Comparison of ENCODE assay signal across 8 cellular contexts in the genomic region with DNA sequence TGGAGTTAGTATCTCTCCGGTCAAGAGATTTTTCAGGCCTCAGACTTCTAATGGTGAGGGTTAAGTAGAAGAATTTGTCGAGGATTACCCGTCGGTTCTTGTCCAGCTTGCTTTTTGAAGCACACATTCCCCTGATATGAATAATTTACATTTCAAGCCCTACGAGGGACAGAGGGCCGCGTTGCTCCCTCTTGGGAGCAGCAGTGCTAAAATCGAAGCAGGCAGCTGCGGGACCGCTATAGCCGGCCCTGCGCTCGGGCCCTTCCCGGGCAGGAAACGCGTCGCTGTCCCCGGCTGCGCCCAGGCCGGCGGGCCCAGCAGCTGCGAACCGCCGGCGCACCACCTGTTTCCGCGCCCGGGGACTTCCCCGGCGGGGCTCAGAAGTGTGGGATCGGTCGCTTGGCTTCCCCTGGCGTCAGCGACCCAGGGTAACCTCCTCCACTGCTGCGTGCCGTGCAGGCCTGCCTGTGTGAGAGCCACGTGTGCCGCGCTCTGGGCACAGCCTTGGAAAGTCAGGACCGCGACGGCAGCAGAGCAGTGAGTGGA. TPM values are rescaled to one million over a fixed set of nuclear protein-coding genes. Genes with fewer than 3 reads are reported as not detected.
DNase-seq lines count a peak whose midpoint lies in the region; ATAC-seq and TF ChIP-seq lines count a peak whose summit lies in the region.
"Not testable (repeated sequence)": the region's sequence is repeated elsewhere in the genome, so short reads cannot be mapped to it uniquely, and the experiment has no call there.

No MANE protein-coding gene starts in this region.

- H3K4me1 Mint-ChIP-seq in H9 = peaks cover 13 to 19% of the 10 kb centered on the region in 2 experiments
- peaks cover 79% of the 10 kb centered on the region for H3K4me1 Mint-ChIP-seq in activated naive CD4-positive, alpha-beta T cell treated with anti-CD3 and anti-CD28 coated beads, Interleukin-2, amount 50 U/mL, for 24 hours

- H4K91ac ChIP-seq in H9 (ENCODE audit: insufficient read length, low read depth, low read length) = not testable (repeated sequence)

- DNase-seq in GM12865 (ENCODE audit: low read depth) = peak; percentile 92
- peak; percentile 69 for DNase-seq in H9
- peak; percentile 42 to 95 (median 76) for DNase-seq in T-helper 2 cell
- peak; percentile 38 to 88 (median 75) for DNase-seq in heart left ventricle
- DNase-seq in posterior vena cava (ENCODE audit: low spot score) = peak; percentile 91
- peak; percentile 62 to 85 for DNase-seq in thyroid gland

- H4K8ac ChIP-seq in H9 (replicated peaks; ENCODE audit: insufficient read length, low read depth, low read length) = not testable (repeated sequence)

- not testable (repeated sequence) for H3K9me3 ChIP-seq in H9 (ENCODE audit: control insufficient read depth, low read depth, low read length); HUES6 (ENCODE audit: control insufficient read depth, insufficient read depth, low read depth, low read length); heart left ventricle; thyroid gland

- not testable (repeated sequence) for H3K27me3 Mint-ChIP-seq in H9 (ENCODE audit: low read depth); activated naive CD4-positive, alpha-beta T cell treated with anti-CD3 and anti-CD28 coated beads, Interleukin-2, amount 50 U/mL, for 24 hours

- H3K36me3 ChIP-seq in HUES6 (ENCODE audit: control insufficient read depth, insufficient read depth, low read length) (peaks cover 28% of the 10 kb centered on the region), heart left ventricle (peaks cover 0 to 36% (median 34%) of the 10 kb centered on the region in 9 donors)
- not testable (repeated sequence) for H3K36me3 ChIP-seq in thyroid gland

- H3K27me3 ChIP-seq in H9 (ENCODE audit: insufficient read depth, low read length); HUES6 (ENCODE audit: control insufficient read depth, insufficient read depth, low read length); heart left ventricle; thyroid gland: not testable (repeated sequence)

- not testable (repeated sequence) for H2BK120ac ChIP-seq in H9 (ENCODE audit: low read depth, low read length, poor library complexity, severe bottlenecking)

- ATAC-seq in heart left ventricle = peak; percentile 77 to 95 (median 90)

- not testable (repeated sequence) for H3K9ac ChIP-seq in H9 (ENCODE audit: extremely low read depth, insufficient read length, low read length)
- peak overlapping the region; percentile 48 for H3K9ac ChIP-seq in HUES6 (ENCODE audit: low read length)

- not testable (repeated sequence) for TF ChIP-seq CTCF in GM12865 (IDR thresholded peaks at IDR 0.05; ENCODE audit: insufficient read depth, low read depth, low read length, missing control alignments); H9 (conservative IDR thresholded peaks at IDR 0.05); heart left ventricle (IDR thresholded peaks at IDR 0.05); thyroid gland (IDR thresholded peaks at IDR 0.05)

- not testable (repeated sequence) for H3K79me2 ChIP-seq in H9 (ENCODE audit: insufficient read depth, low read length)

- not testable (repeated sequence) for H3K18ac ChIP-seq in H9 (ENCODE audit: insufficient read length, low read depth, low read length)

- peak overlapping the region; percentile 59 for H3K4me3 ChIP-seq in GM12865 (ENCODE audit: low read depth, low read length)
- peak overlapping the region; percentile 53 for H3K4me3 ChIP-seq in HUES6 (ENCODE audit: low read depth, low read length)
- H3K4me3 ChIP-seq in heart left ventricle = peak overlapping the region in 9 of 12 donors; percentile 12 to 40 (median 30)
- H3K4me3 ChIP-seq in thyroid gland (replicated peaks in 1 of 3) = not testable (repeated sequence)

- not testable (repeated sequence) for H2BK20ac ChIP-seq in H9 (ENCODE audit: low read depth, low read length, poor library complexity, severe bottlenecking)

- peak overlapping the region; percentile 11 for H2AFZ ChIP-seq in H9 (ENCODE audit: low read length)

- not testable (repeated sequence) for H4K5ac ChIP-seq in H9 (ENCODE audit: insufficient read length, low read depth, low read length)

- H3T11ph ChIP-seq in H9 (ENCODE audit: low read length) = not testable (repeated sequence)

- H3K4me3 Mint-ChIP-seq in H9 = peak overlapping the region; percentile 57 to 69
- peak overlapping the region; percentile 77 for H3K4me3 Mint-ChIP-seq in activated naive CD4-positive, alpha-beta T cell treated with anti-CD3 and anti-CD28 coated beads, Interleukin-2, amount 50 U/mL, for 24 hours

- WGBS in H9 (ENCODE audit: extremely low coverage, insufficient read length, low lambda C conversion rate) = no CpG with 5 or more reads among the region's 42 CpGs
- 2 to 13% (median 5%) methylated on average over 9 to 39 of the region's 42 CpGs for WGBS in heart left ventricle, 4 donors
- WGBS in thyroid gland, 2 donors = 11 to 18% methylated on average over 9 to 24 of the region's 42 CpGs

- H3K27ac ChIP-seq in H9 (ENCODE audit: insufficient read length, low read depth, low read length); HUES6 (ENCODE audit: low read depth, low read length): not testable (repeated sequence)
- H3K27ac ChIP-seq in heart left ventricle (peak overlapping the region in 11 of 12 donors; percentile 37 to 83 (median 73)), thyroid gland (peak overlapping the region; percentile 76 to 96 (median 86))

- not testable (repeated sequence) for H3K4me1 ChIP-seq in H9 (ENCODE audit: insufficient read depth, low read length); HUES6 (ENCODE audit: control insufficient read depth, insufficient read depth, low read length)
- peaks cover 0 to 55% (median 11%) of the 10 kb centered on the region in 12 donors for H3K4me1 ChIP-seq in heart left ventricle
- peaks cover 9 to 14% of the 10 kb centered on the region in 2 donors for H3K4me1 ChIP-seq in thyroid gland

- H3K23me2 ChIP-seq in H9 (ENCODE audit: insufficient read length, low read depth, low read length, poor library complexity, severe bottlenecking) = not testable (repeated sequence)

- H3K4me2 ChIP-seq in H9 (ENCODE audit: insufficient read depth, insufficient read length, low read length) = not testable (repeated sequence)

- not testable (repeated sequence) for H2BK15ac ChIP-seq in H9 (ENCODE audit: low read depth, low read length)

- H3K27ac Mint-ChIP-seq in H9 = peak overlapping the region in 1 of 3 experiments; percentile 74; a peak in 1 of 7 replicates
- H3K27ac Mint-ChIP-seq in activated naive CD4-positive, alpha-beta T cell treated with anti-CD3 and anti-CD28 coated beads, Interleukin-2, amount 50 U/mL, for 24 hours = peak overlapping the region; percentile 94

- peaks cover 8 to 27% (median 21%) of the 10 kb centered on the region in 3 experiments; a peak in 6 of 7 replicates for H3K36me3 Mint-ChIP-seq in H9 (ENCODE audit: insufficient read depth in 1 of 3, low read depth in 3 of 3)
- peaks cover 15% of the 10 kb centered on the region for H3K36me3 Mint-ChIP-seq in activated naive CD4-positive, alpha-beta T cell treated with anti-CD3 and anti-CD28 coated beads, Interleukin-2, amount 50 U/mL, for 24 hours

- not testable (repeated sequence) for H2BK5ac ChIP-seq in H9 (ENCODE audit: insufficient read length, low read length)

- not testable (repeated sequence) for H3K56ac ChIP-seq in H9 (ENCODE audit: insufficient read length, low read depth, low read length)

- not testable (repeated sequence) for TF ChIP-seq POLR2A in heart left ventricle (IDR thresholded peaks at IDR 0.05)
- TF ChIP-seq POLR2A in thyroid gland (IDR thresholded peaks at IDR 0.05) = peak in 1 of 2 donors; percentile 62

- not testable (repeated sequence) for H2BK12ac ChIP-seq in H9 (ENCODE audit: insufficient read length, low read depth, low read length)

- not testable (repeated sequence) for H2AK5ac ChIP-seq in H9 (ENCODE audit: insufficient read length, low read length)

- not testable (repeated sequence) for H3K23ac ChIP-seq in H9 (ENCODE audit: insufficient read length, low read depth, low read length)

- H3K79me1 ChIP-seq in H9 (ENCODE audit: insufficient read depth, low read depth, low read length, poor library complexity, severe bottlenecking) = not testable (repeated sequence)

- not testable (repeated sequence) for H3K14ac ChIP-seq in H9 (ENCODE audit: insufficient read depth, low read length)

- not testable (repeated sequence) for H4K20me1 ChIP-seq in H9 (ENCODE audit: control insufficient read depth, insufficient read depth, insufficient read length)

- not testable (repeated sequence) for H3K4ac ChIP-seq in H9 (ENCODE audit: low read depth, low read length)

- intact Hi-C loops in heart left ventricle (cut with DNase I) = loop anchor here in 1 of 10 donors (10.0 kb wide), 1 partner anchor 506 kb away; no protein-coding TSS in a partner anchor
- intact Hi-C loops in posterior vena cava (cut with DNase I); thyroid gland (cut with DNase I): not testable (repeated sequence)

- H3K9me3 Mint-ChIP-seq in H9; activated naive CD4-positive, alpha-beta T cell treated with anti-CD3 and anti-CD28 coated beads, Interleukin-2, amount 50 U/mL, for 24 hours: not testable (repeated sequence)

RNA-seq across cellular contexts. Expression of a gene that starts 11.1 kb away (rescaled TPM):
- 82.6 and 97.7 TPM in 2 replicates for total RNA-seq in H9 (2021)
- total RNA-seq in heart left ventricle = 100 to 1,000 TPM in 4 of 9 donors, 10 to 100 TPM in 5; 59.0 to 141 (median 91.3) TPM
- polyA plus RNA-seq in heart left ventricle = 10 to 100 TPM; 52.9 to 89.1 TPM
- total RNA-seq in posterior vena cava = 10 to 100 TPM; 43.4 to 58.9 TPM
- 10 to 100 TPM; 25.0 to 72.1 (median 63.1) TPM for total RNA-seq in thyroid gland

RNA-seq across cellular contexts. Expression of a gene that starts 32.0 kb away (rescaled TPM):
- total RNA-seq in H9 (2021) = 0.24 and 0.33 TPM in 2 replicates
- 1 to 10 TPM in 1 of 9 donors, under 1 TPM in 7, not detected in 1; 0.16 to 1.7 (median 0.36) TPM for total RNA-seq in heart left ventricle
- under 1 TPM in 1 of 2 donors, not detected in 1; 0.37 TPM for polyA plus RNA-seq in heart left ventricle
- 1 to 10 TPM; 1.7 to 1.9 TPM for total RNA-seq in posterior vena cava
- 1 to 10 TPM in 1 of 4 donors, under 1 TPM in 3; 0.13 to 1.8 (median 0.46) TPM for total RNA-seq in thyroid gland

RNA-seq across cellular contexts. Expression of a gene that starts 32.3 kb away (rescaled TPM):
- total RNA-seq in H9 (2021) (3.5 and 3.6 TPM in 2 replicates), heart left ventricle (1 to 10 TPM; 2.2 to 4.9 (median 3.3) TPM), posterior vena cava (1 to 10 TPM; 5.7 to 7.5 TPM), thyroid gland (10 to 100 TPM in 3 of 4 donors, 1 to 10 TPM in 1; 9.1 to 28.3 (median 18.1) TPM)
- 1 to 10 TPM; 1.2 to 3.9 TPM for polyA plus RNA-seq in heart left ventricle
